Comparison of ENCODE assay signal across 8 cellular contexts in the genomic region with DNA sequence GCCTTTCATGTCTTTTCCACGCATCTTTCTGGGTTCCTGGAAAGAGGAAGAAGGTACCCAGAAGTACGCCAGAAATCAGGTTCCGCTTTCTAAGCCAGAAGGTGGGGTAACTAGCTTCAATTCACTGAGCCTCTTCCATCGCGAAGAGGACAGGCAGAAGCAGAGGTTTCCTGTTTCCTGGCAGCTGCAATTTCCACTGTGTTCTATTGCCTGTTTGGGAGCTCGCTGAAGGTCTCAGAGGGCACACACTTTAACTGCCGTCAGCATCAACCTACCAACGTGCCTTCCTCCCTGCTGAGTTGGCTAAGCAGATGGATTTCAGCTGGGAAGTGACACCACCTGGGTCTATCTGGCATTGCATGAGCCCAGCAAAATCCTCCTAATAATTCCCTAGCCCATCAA. TPM values are rescaled to one million over a fixed set of nuclear protein-coding genes. Genes with fewer than 3 reads are reported as not detected.
A peak's percentile ranks its signal among the peaks of the same experiment; 100 is the strongest.
DNase-seq lines count a peak whose midpoint lies in the region; ATAC-seq and TF ChIP-seq lines count a peak whose summit lies in the region.

No MANE protein-coding gene starts in this region.

- H3K27ac ChIP-seq in spleen (peak overlapping the region; percentile 27 to 98 (median 80)), testis (peak overlapping the region in 1 of 2 donors; percentile 14)

- H3K4me3 ChIP-seq in spleen (peak overlapping the region in 1 of 8 donors; percentile 54), testis (no peak overlapping the region)

- H3K9me3 ChIP-seq in spleen (no peaks in the 10 kb centered on the region), testis (no peaks in the 10 kb centered on the region)

- H3K36me3 ChIP-seq in spleen (peaks cover 0 to 77% (median 3%) of the 10 kb centered on the region in 6 donors), testis (ENCODE audit: low read depth, missing control alignments) (no peaks in the 10 kb centered on the region)

- ATAC-seq in Right ventricle myocardium superior (ENCODE audit: poor library complexity) = peak; percentile 62

- no peaks in the 10 kb centered on the region for H3K27me3 ChIP-seq in spleen (replicated peaks in 1 of 7)
- no peaks in the 10 kb centered on the region for H3K27me3 ChIP-seq in testis

- no peak for TF ChIP-seq POLR2A in spleen (IDR thresholded peaks at IDR 0.05)
- TF ChIP-seq POLR2A in testis (IDR thresholded peaks at IDR 0.05) = no peak

- TF ChIP-seq CTCF in spleen (IDR thresholded peaks at IDR 0.05 in 8 of 11, conservative IDR thresholded peaks at IDR 0.05 in 3 of 11) (peak in 3 of 11 experiments; percentile 11 to 33 (median 20)), testis (IDR thresholded peaks at IDR 0.05) (no peak)

- in situ Hi-C loops in SK-MEL-5 (cut with HindIII; ENCODE audit: low pct_unique_long_range_greater_than_20kb, low sequenced_read_pairs) = no loop called here

- intact Hi-C loops in Right ventricle myocardium superior (cut with DNase I) = no loop called here
- intact Hi-C loops in cardiac septum (cut with DNase I) = no loop called here
- intact Hi-C loops in spleen (cut with DNase I; ENCODE audit: low total_unique reads) = no loop called here
- intact Hi-C loops in testis (cut with DNase I; ENCODE audit: low total_unique reads) = no loop called here

- WGBS in spleen, 5 donors = 5 to 12% (median 6%) methylated on average over 8 of the region's 8 CpGs
- 59 to 63% methylated on average over 6 to 8 of the region's 8 CpGs for WGBS in testis, 2 donors

- H3K4me1 ChIP-seq in spleen (peaks cover 7 to 86% (median 38%) of the 10 kb centered on the region in 6 donors), testis (no peaks in the 10 kb centered on the region)

- no peak for DNase-seq in Right ventricle myocardium superior
- no peak for DNase-seq in cardiac septum (ENCODE audit: low spot score)
- DNase-seq in LHCN-M2 (ENCODE audit: low read depth) = peak; percentile 50
- DNase-seq in SK-MEL-5 (ENCODE audit: low read depth, low spot score) = peak; percentile 46
- peak; percentile 82 for DNase-seq in germinal center (ENCODE audit: low spot score)
- DNase-seq in spleen = no peak
- no peak for DNase-seq in testis
- DNase-seq in stimulated activated CD4-positive, alpha-beta T cell treated with anti-CD3 and anti-CD28 coated beads, Interleukin-1b, Interleukin-23, amount 100 ng/mL, for 48 hours = no peak

RNA-seq across cellular contexts. Expression of a gene that starts 10.0 kb away (rescaled TPM):
- 5.7 TPM for total RNA-seq in Right ventricle myocardium superior
- total RNA-seq in cardiac septum = 4.5 TPM
- total RNA-seq in LHCN-M2 (2014; rRNA removed) = 0.06 and 0.19 TPM in 2 replicates
- polyA plus RNA-seq in LHCN-M2 (2012) = 4.9 TPM
- total RNA-seq in SK-MEL-5 (2014; rRNA removed; shearing (Covaris generic)) = 0.08 TPM in 1 of 2 replicates, not detected in the other
- 0.10 TPM in 1 of 2 replicates, not detected in the other for polyA plus RNA-seq in SK-MEL-5 (2015; cell fraction: cytosol; rRNA removed)
- not detected in 2 replicates for polyA plus RNA-seq in SK-MEL-5 (2015; cell fraction: nucleus; rRNA removed)
- 100 to 1,000 TPM in 5 of 7 donors, 10 to 100 TPM in 2; 62.2 to 232 (median 114) TPM for total RNA-seq in spleen
- 10 to 100 TPM; 14.9 to 34.7 (median 20.5) TPM for polyA plus RNA-seq in spleen
- 1 to 10 TPM; 1.3 to 3.7 TPM for total RNA-seq in testis
- 7.8 TPM for polyA plus RNA-seq in testis (ENCODE audit: insufficient read depth, low read depth, low replicate concordance)

RNA-seq across cellular contexts. Expression of a gene that starts 55.3 kb away (rescaled TPM):
- total RNA-seq in Right ventricle myocardium superior = 32.9 TPM
- total RNA-seq in cardiac septum = 49.8 TPM
- 226 and 239 TPM in 2 replicates for total RNA-seq in LHCN-M2 (2014; rRNA removed)
- polyA plus RNA-seq in LHCN-M2 (2012) = 308 TPM
- 187 and 190 TPM in 2 replicates for total RNA-seq in SK-MEL-5 (2014; rRNA removed; shearing (Covaris generic))
- polyA plus RNA-seq in SK-MEL-5 (2015; cell fraction: cytosol; rRNA removed) = 70.1 and 83.8 TPM in 2 replicates
- polyA plus RNA-seq in SK-MEL-5 (2015; cell fraction: nucleus; rRNA removed) = 31.6 and 43.1 TPM in 2 replicates
- 100 to 1,000 TPM; 141 to 221 (median 171) TPM for total RNA-seq in spleen
- 100 to 1,000 TPM; 122 to 208 (median 190) TPM for polyA plus RNA-seq in spleen
- total RNA-seq in testis = 10 to 100 TPM; 55.8 to 66.6 TPM
- 136 TPM for polyA plus RNA-seq in testis (ENCODE audit: insufficient read depth, low read depth, low replicate concordance)

Comparison
In these comparisons a context has a peak if more than half of its experiments do, and no peak if none do; other contexts are left out.
1. DNase-seq: peak in LHCN-M2 (single experiment), SK-MEL-5 (single experiment) and germinal center (single experiment); none in Right ventricle myocardium superior (single experiment), cardiac septum (single experiment), spleen (single experiment), testis (single experiment) and stimulated activated CD4-positive, alpha-beta T cell treated with anti-CD3 and anti-CD28 coated beads, Interleukin-1b, Interleukin-23, amount 100 ng/mL, for 48 hours (single experiment).